In the genomic region with DNA sequence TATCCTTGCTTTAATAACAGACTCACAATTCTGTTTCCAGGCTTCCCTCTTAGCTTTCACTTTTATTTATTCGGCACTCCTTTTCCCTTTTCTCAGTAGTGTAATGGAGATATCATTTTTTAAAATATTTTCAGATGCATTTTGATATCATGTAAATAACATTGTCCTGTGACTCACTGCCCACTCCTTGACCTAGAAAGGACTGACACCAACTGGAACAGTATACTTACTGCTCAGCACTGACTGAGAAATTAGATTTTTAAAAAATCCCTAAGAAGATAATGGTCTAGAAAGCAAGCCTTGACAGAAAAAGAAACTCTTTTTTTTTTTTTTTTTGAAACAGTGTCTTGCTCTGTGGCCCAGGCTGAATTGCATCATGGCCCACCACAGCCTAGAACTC, we compare ENCODE assay signal across 8 cellular contexts.
"Had no signal": no experiment of that assay in that cellular context is flagged by ENCODE, and none has a peak within 500 bp of the region (broad histone marks: within the 10 kb centered on the region; RNA-seq: fewer than 3 reads in every experiment).

No MANE protein-coding gene starts in this region.

- H3K27ac ChIP-seq: HL-60 had no signal

- ATAC-seq: GM23338, K562 had no signal

- H3K4me2 ChIP-seq: GM23338 had no signal

- H2AFZ ChIP-seq: GM23338 had no signal

- DNase-seq: H9, HCEC 1CT, IMR-90 had no signal

- FAIRE-seq: H1, H54, K562 had no signal

- H3K4me3 ChIP-seq: GM23338, K562 had no signal
